In the genomic region with DNA sequence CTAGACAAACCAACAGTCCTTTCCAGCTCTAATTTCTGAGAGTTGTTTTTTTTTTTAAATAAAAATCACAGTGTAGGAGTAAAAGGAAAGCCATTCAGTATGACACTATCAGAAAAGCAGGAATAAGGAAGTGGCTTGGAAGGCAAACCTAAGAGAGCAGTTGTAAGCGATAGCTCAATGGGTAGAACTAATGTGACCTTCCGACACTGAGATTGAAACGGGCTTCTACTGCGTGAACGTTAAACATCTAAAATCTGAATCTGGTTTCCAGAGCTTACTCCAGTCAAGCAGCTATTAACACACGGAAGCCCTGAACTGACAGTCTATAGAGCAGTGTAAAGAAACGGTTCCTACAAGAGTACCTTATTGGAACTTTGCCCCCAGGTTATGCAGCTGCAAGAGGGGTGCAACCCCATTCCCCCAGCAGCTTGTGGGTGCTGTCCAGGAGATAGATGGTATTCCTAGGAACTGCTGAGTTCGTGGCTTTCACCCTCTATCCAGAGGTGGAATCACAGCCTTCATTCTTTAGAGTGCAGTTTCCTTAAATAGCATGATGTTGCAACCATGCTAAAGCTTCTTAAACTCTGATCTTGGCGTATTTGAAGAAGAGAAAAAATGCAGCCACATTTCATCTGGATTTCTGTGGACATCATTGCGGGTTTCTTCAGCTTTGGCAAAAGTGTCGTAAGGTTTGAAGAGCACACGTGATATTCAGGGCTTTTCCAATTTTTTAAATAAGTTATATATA, we compare ENCODE assay signal across 1 cellular context.
TF ChIP-seq lines count a peak whose summit lies in the region.

No MANE protein-coding gene starts in this region.

TF ChIP-seq in K562, 482 proteins besides CTCF, POLR2A, EP300 and RAD21 (continues in another document):
- TF ChIP-seq MECOM (CRISPR knock-in tag; IDR thresholded peaks at IDR 0.05), result no peak
- TF ChIP-seq U2AF2 (optimal IDR thresholded peaks at IDR 0.05; ENCODE audit: low read depth, low read length), result no peak
- TF ChIP-seq HNRNPLL (IDR thresholded peaks at IDR 0.05; ENCODE audit: low read depth, low read length, poor library complexity, severe bottlenecking), result no peak
- no peak for TF ChIP-seq NCOA6 (IDR thresholded peaks at IDR 0.05)
- peak; percentile 24; the same call in 1 of the 2 replicates for TF ChIP-seq ZNF134 (CRISPR knock-in tag; conservative IDR thresholded peaks at IDR 0.05)
- no peak for TF ChIP-seq ZFP36 (IDR thresholded peaks at IDR 0.05; ENCODE audit: low read depth, low read length, partially characterized antibody)
- no peak for TF ChIP-seq SMARCB1 (IDR thresholded peaks at IDR 0.05; ENCODE audit: insufficient read length, low read depth)
- no peak for TF ChIP-seq RHOXF2B (CRISPR knock-in tag; conservative IDR thresholded peaks at IDR 0.05)
- TF ChIP-seq, protein P1, sequence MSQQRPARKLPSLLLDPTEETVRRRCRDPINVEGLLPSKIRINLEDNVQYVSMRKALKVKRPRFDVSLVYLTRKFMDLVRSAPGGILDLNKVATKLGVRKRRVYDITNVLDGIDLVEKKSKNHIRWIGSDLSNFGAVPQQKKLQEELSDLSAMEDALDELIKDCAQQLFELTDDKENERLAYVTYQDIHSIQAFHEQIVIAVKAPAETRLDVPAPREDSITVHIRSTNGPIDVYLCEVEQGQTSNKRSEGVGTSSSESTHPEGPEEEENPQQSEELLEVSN (IDR thresholded peaks at IDR 0.05; ENCODE audit: borderline replicate concordance in 1 of 2, extremely low read depth in 1 of 2, insufficient read depth in 1 of 2, insufficient read length in 1 of 2, low read depth in 1 of 2, low read length in 1 of 2, poor library complexity in 1 of 2, severe bottlenecking in 1 of 2), result peak in 1 of 2 experiments; percentile 3
- no peak for TF ChIP-seq BRF1 (IDR thresholded peaks at IDR 0.05; ENCODE audit: borderline replicate concordance, extremely low read depth, insufficient read length)
- TF ChIP-seq HDAC1 (IDR thresholded peaks at IDR 0.05), result peak in 1 of 2 experiments; percentile 54; a peak in 2 of 4 replicates
- no peak for TF ChIP-seq RBM25 (IDR thresholded peaks at IDR 0.05; ENCODE audit: low read depth, low read length, severe bottlenecking)
- TF ChIP-seq, protein P2, sequence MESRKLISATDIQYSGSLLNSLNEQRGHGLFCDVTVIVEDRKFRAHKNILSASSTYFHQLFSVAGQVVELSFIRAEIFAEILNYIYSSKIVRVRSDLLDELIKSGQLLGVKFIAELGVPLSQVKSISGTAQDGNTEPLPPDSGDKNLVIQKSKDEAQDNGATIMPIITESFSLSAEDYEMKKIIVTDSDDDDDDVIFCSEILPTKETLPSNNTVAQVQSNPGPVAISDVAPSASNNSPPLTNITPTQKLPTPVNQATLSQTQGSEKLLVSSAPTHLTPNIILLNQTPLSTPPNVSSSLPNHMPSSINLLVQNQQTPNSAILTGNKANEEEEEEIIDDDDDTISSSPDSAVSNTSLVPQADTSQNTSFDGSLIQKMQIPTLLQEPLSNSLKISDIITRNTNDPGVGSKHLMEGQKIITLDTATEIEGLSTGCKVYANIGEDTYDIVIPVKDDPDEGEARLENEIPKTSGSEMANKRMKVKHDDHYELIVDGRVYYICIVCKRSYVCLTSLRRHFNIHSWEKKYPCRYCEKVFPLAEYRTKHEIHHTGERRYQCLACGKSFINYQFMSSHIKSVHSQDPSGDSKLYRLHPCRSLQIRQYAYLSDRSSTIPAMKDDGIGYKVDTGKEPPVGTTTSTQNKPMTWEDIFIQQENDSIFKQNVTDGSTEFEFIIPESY (CRISPR knock-in tag; IDR thresholded peaks at IDR 0.05), result no peak
- no peak for TF ChIP-seq NCOA1 (IDR thresholded peaks at IDR 0.05; ENCODE audit: low read depth)
- 0 out of 2 replicates have a peak, but pooled peaks have one; percentile 8 for TF ChIP-seq MYC (IDR thresholded peaks at IDR 0.05; ENCODE audit: low read depth, low read length)
- TF ChIP-seq MYC (CRISPR knock-in tag; IDR thresholded peaks at IDR 0.05; ENCODE audit: borderline replicate concordance, low read depth), result no peak; the same call in 1 of the 2 replicates
- TF ChIP-seq, protein P3, sequence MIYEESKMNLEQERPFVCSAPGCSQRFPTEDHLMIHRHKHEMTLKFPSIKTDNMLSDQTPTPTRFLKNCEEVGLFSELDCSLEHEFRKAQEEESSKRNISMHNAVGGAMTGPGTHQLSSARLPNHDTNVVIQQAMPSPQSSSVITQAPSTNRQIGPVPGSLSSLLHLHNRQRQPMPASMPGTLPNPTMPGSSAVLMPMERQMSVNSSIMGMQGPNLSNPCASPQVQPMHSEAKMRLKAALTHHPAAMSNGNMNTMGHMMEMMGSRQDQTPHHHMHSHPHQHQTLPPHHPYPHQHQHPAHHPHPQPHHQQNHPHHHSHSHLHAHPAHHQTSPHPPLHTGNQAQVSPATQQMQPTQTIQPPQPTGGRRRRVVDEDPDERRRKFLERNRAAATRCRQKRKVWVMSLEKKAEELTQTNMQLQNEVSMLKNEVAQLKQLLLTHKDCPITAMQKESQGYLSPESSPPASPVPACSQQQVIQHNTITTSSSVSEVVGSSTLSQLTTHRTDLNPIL (CRISPR knock-in tag; IDR thresholded peaks at IDR 0.05), result no peak
- no peak for TF ChIP-seq MEIS2 (IDR thresholded peaks at IDR 0.05; ENCODE audit: partially characterized antibody)
- TF ChIP-seq ZNF830 (CRISPR knock-in tag; IDR thresholded peaks at IDR 0.05), result no peak
- TF ChIP-seq CCNT2 (IDR thresholded peaks at IDR 0.05; ENCODE audit: borderline replicate concordance, extremely low read depth, insufficient read length, low read depth, low read length), result peak; percentile 49
- TF ChIP-seq TCFL5 (CRISPR knock-in tag; conservative IDR thresholded peaks at IDR 0.05), result 0 out of 2 replicates have a peak, but pooled peaks have one; percentile 13
- TF ChIP-seq NR2C2 (CRISPR knock-in tag; IDR thresholded peaks at IDR 0.05), result no peak
- TF ChIP-seq NR2C2 (tag; IDR thresholded peaks at IDR 0.05), result peak; percentile 84
- TF ChIP-seq MCM7 (IDR thresholded peaks at IDR 0.05), result no peak
- TF ChIP-seq ZBTB17 (CRISPR knock-in tag; IDR thresholded peaks at IDR 0.05), result no peak
- peak; percentile 75 for TF ChIP-seq CXXC5 (CRISPR knock-in tag; IDR thresholded peaks at IDR 0.05)
- no peak for TF ChIP-seq RBM14 (IDR thresholded peaks at IDR 0.05; ENCODE audit: borderline replicate concordance, insufficient read depth, low read depth, low read length)
- TF ChIP-seq ZNF707 (CRISPR knock-in tag; conservative IDR thresholded peaks at IDR 0.05), result peak; percentile 43; the same call in 1 of the 2 replicates
- peak; percentile 52; the same call in 1 of the 2 replicates for TF ChIP-seq ESRRA (IDR thresholded peaks at IDR 0.05; ENCODE audit: borderline replicate concordance, low read depth)
- TF ChIP-seq, protein P4, sequence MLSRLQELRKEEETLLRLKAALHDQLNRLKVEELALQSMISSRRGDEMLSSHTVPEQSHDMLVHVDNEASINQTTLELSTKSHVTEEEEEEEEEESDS (CRISPR knock-in tag; IDR thresholded peaks at IDR 0.05), result 0 out of 2 replicates have a peak, but pooled peaks have one; percentile 10
- no peak for TF ChIP-seq MBD2 (IDR thresholded peaks at IDR 0.05; ENCODE audit: borderline replicate concordance, low read depth)
- TF ChIP-seq, protein P5, sequence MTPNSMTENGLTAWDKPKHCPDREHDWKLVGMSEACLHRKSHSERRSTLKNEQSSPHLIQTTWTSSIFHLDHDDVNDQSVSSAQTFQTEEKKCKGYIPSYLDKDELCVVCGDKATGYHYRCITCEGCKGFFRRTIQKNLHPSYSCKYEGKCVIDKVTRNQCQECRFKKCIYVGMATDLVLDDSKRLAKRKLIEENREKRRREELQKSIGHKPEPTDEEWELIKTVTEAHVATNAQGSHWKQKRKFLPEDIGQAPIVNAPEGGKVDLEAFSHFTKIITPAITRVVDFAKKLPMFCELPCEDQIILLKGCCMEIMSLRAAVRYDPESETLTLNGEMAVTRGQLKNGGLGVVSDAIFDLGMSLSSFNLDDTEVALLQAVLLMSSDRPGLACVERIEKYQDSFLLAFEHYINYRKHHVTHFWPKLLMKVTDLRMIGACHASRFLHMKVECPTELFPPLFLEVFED (CRISPR knock-in tag; conservative IDR thresholded peaks at IDR 0.05), result 0 out of 2 replicates have a peak, but pooled peaks have one; percentile 17
- TF ChIP-seq NR2C1 (IDR thresholded peaks at IDR 0.05), result no peak
- no peak; the same call in 1 of the 2 replicates for TF ChIP-seq NR2C1 (tag; IDR thresholded peaks at IDR 0.05)
- TF ChIP-seq IFI16 (CRISPR knock-in tag; IDR thresholded peaks at IDR 0.05), result no peak
- TF ChIP-seq PCBP1 (IDR thresholded peaks at IDR 0.05; ENCODE audit: low read depth, low read length, poor library complexity, severe bottlenecking), result no peak
- TF ChIP-seq MTF1 (CRISPR knock-in tag; IDR thresholded peaks at IDR 0.05; ENCODE audit: borderline replicate concordance), result 0 out of 2 replicates have a peak, but pooled peaks have one; percentile 71
- TF ChIP-seq, protein P6, sequence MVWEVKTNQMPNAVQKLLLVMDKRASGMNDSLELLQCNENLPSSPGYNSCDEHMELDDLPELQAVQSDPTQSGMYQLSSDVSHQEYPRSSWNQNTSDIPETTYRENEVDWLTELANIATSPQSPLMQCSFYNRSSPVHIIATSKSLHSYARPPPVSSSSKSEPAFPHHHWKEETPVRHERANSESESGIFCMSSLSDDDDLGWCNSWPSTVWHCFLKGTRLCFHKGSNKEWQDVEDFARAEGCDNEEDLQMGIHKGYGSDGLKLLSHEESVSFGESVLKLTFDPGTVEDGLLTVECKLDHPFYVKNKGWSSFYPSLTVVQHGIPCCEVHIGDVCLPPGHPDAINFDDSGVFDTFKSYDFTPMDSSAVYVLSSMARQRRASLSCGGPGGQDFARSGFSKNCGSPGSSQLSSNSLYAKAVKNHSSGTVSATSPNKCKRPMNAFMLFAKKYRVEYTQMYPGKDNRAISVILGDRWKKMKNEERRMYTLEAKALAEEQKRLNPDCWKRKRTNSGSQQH (CRISPR knock-in tag; IDR thresholded peaks at IDR 0.05), result peak; percentile 65; the same call in 1 of the 2 replicates
- no peak for TF ChIP-seq PRPF4 (IDR thresholded peaks at IDR 0.05; ENCODE audit: insufficient read depth, low read depth, low read length, poor library complexity, severe bottlenecking)
- TF ChIP-seq, protein P7, sequence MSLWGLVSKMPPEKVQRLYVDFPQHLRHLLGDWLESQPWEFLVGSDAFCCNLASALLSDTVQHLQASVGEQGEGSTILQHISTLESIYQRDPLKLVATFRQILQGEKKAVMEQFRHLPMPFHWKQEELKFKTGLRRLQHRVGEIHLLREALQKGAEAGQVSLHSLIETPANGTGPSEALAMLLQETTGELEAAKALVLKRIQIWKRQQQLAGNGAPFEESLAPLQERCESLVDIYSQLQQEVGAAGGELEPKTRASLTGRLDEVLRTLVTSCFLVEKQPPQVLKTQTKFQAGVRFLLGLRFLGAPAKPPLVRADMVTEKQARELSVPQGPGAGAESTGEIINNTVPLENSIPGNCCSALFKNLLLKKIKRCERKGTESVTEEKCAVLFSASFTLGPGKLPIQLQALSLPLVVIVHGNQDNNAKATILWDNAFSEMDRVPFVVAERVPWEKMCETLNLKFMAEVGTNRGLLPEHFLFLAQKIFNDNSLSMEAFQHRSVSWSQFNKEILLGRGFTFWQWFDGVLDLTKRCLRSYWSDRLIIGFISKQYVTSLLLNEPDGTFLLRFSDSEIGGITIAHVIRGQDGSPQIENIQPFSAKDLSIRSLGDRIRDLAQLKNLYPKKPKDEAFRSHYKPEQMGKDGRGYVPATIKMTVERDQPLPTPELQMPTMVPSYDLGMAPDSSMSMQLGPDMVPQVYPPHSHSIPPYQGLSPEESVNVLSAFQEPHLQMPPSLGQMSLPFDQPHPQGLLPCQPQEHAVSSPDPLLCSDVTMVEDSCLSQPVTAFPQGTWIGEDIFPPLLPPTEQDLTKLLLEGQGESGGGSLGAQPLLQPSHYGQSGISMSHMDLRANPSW (CRISPR knock-in tag; IDR thresholded peaks at IDR 0.05), result no peak
- TF ChIP-seq ZBTB7A (IDR thresholded peaks at IDR 0.05; ENCODE audit: borderline replicate concordance, control insufficient read depth, low read depth, low read length), result no peak
- TF ChIP-seq SMARCA5 (IDR thresholded peaks at IDR 0.05), result no peak
- no peak for TF ChIP-seq XRCC5 (IDR thresholded peaks at IDR 0.05; ENCODE audit: low read depth, low read length)
- TF ChIP-seq ZNF436 (CRISPR knock-in tag; IDR thresholded peaks at IDR 0.05), result no peak
- no peak for TF ChIP-seq ZNF551 (CRISPR knock-in tag; IDR thresholded peaks at IDR 0.05)
- no peak for TF ChIP-seq ZBTB8A (IDR thresholded peaks at IDR 0.05; ENCODE audit: partially characterized antibody)
- TF ChIP-seq, protein P8, sequence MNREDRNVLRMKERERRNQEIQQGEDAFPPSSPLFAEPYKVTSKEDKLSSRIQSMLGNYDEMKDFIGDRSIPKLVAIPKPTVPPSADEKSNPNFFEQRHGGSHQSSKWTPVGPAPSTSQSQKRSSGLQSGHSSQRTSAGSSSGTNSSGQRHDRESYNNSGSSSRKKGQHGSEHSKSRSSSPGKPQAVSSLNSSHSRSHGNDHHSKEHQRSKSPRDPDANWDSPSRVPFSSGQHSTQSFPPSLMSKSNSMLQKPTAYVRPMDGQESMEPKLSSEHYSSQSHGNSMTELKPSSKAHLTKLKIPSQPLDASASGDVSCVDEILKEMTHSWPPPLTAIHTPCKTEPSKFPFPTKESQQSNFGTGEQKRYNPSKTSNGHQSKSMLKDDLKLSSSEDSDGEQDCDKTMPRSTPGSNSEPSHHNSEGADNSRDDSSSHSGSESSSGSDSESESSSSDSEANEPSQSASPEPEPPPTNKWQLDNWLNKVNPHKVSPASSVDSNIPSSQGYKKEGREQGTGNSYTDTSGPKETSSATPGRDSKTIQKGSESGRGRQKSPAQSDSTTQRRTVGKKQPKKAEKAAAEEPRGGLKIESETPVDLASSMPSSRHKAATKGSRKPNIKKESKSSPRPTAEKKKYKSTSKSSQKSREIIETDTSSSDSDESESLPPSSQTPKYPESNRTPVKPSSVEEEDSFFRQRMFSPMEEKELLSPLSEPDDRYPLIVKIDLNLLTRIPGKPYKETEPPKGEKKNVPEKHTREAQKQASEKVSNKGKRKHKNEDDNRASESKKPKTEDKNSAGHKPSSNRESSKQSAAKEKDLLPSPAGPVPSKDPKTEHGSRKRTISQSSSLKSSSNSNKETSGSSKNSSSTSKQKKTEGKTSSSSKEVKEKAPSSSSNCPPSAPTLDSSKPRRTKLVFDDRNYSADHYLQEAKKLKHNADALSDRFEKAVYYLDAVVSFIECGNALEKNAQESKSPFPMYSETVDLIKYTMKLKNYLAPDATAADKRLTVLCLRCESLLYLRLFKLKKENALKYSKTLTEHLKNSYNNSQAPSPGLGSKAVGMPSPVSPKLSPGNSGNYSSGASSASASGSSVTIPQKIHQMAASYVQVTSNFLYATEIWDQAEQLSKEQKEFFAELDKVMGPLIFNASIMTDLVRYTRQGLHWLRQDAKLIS (CRISPR knock-in tag; IDR thresholded peaks at IDR 0.05), result no peak
- no peak for TF ChIP-seq MED1 (CRISPR knock-in tag; IDR thresholded peaks at IDR 0.05; ENCODE audit: borderline replicate concordance)
- TF ChIP-seq JUNB (CRISPR knock-in tag; conservative IDR thresholded peaks at IDR 0.05), result 0 out of 2 replicates have a peak, but pooled peaks have one; percentile 29
